1 cellular context compared by ENCODE assay signal in genomic region chr19:13978306-13978705, GRCh38.
TF ChIP-seq lines count a peak whose summit lies in the region.

No MANE protein-coding gene starts in this region.

TF ChIP-seq in endothelial cell of umbilical vein, 7 proteins besides CTCF, POLR2A, EP300 and RAD21:
- no peak for TF ChIP-seq MAX (IDR thresholded peaks at IDR 0.05; ENCODE audit: insufficient read depth, insufficient read length)
